ENCODE assay signal across 2 cellular contexts in the genomic region with DNA sequence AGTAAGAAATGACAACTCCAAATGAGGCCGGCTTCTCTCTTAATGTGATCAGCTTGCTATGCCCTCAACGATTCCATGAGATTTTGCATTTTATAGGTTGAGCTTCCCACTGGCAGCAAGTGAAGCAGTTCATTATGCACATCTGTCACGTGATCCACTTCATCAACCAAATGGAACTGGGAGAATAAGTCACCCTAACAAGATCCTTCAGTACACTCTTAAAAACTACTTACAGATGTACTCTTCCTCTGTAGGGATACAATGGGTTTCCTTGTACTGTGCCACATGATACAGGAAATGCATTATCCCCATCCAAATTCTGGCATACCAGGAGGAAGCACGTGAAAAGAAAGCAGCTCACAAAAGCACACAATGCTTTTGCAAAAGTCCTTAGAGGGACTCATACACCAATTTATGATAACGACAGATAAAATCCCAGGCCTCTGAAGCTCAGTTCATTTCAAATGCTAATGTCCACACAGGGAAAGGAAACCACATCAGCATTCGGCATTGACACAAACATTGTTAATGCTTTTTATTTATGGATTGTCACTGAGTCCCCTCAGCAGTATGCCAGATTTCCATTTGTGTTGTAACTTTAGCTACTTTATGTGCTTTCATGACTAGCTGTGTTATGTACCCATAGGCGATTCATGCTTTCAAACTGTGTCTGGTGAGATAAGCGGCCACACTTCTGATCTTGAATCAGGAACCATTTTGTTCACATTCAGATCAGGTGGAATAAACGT.
TF ChIP-seq lines count a peak whose summit lies in the region.

No MANE protein-coding gene starts in this region.

TF ChIP-seq in SK-N-SH, 30 proteins besides CTCF, POLR2A, EP300 and RAD21 (continued from another document):
- TF ChIP-seq, protein P1, sequence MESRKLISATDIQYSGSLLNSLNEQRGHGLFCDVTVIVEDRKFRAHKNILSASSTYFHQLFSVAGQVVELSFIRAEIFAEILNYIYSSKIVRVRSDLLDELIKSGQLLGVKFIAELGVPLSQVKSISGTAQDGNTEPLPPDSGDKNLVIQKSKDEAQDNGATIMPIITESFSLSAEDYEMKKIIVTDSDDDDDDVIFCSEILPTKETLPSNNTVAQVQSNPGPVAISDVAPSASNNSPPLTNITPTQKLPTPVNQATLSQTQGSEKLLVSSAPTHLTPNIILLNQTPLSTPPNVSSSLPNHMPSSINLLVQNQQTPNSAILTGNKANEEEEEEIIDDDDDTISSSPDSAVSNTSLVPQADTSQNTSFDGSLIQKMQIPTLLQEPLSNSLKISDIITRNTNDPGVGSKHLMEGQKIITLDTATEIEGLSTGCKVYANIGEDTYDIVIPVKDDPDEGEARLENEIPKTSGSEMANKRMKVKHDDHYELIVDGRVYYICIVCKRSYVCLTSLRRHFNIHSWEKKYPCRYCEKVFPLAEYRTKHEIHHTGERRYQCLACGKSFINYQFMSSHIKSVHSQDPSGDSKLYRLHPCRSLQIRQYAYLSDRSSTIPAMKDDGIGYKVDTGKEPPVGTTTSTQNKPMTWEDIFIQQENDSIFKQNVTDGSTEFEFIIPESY (IDR thresholded peaks at IDR 0.05; ENCODE audit: borderline replicate concordance, low read depth): no peak
- TF ChIP-seq MXI1 (IDR thresholded peaks at IDR 0.05; ENCODE audit: low read depth, low read length): peak; percentile 56; the same call in 1 of the 2 replicates

TF ChIP-seq in SK-N-SH treated with all-trans-retinoic acid at 6 μM for 48 hours, 23 proteins besides CTCF, POLR2A, EP300 and RAD21 (continued from another document):
- TF ChIP-seq, protein P2, sequence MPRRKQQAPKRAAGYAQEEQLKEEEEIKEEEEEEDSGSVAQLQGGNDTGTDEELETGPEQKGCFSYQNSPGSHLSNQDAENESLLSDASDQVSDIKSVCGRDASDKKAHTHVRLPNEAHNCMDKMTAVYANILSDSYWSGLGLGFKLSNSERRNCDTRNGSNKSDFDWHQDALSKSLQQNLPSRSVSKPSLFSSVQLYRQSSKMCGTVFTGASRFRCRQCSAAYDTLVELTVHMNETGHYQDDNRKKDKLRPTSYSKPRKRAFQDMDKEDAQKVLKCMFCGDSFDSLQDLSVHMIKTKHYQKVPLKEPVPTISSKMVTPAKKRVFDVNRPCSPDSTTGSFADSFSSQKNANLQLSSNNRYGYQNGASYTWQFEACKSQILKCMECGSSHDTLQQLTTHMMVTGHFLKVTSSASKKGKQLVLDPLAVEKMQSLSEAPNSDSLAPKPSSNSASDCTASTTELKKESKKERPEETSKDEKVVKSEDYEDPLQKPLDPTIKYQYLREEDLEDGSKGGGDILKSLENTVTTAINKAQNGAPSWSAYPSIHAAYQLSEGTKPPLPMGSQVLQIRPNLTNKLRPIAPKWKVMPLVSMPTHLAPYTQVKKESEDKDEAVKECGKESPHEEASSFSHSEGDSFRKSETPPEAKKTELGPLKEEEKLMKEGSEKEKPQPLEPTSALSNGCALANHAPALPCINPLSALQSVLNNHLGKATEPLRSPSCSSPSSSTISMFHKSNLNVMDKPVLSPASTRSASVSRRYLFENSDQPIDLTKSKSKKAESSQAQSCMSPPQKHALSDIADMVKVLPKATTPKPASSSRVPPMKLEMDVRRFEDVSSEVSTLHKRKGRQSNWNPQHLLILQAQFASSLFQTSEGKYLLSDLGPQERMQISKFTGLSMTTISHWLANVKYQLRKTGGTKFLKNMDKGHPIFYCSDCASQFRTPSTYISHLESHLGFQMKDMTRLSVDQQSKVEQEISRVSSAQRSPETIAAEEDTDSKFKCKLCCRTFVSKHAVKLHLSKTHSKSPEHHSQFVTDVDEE (CRISPR knock-in tag; IDR thresholded peaks at IDR 0.05): no peak
- TF ChIP-seq RARB (CRISPR knock-in tag; IDR thresholded peaks at IDR 0.05) (no peak), CSDC2 (CRISPR knock-in tag; IDR thresholded peaks at IDR 0.05) (no peak), ZFP30 (CRISPR knock-in tag; IDR thresholded peaks at IDR 0.05) (no peak), ZNF8 (CRISPR knock-in tag; IDR thresholded peaks at IDR 0.05) (no peak), GLIS3 (CRISPR knock-in tag; IDR thresholded peaks at IDR 0.05) (no peak), ESRRG (CRISPR knock-in tag; IDR thresholded peaks at IDR 0.05) (no peak), BACH2 (CRISPR knock-in tag; IDR thresholded peaks at IDR 0.05; ENCODE audit: borderline replicate concordance) (no peak), ZFP3 (CRISPR knock-in tag; IDR thresholded peaks at IDR 0.05) (no peak)
- TF ChIP-seq, protein P3, sequence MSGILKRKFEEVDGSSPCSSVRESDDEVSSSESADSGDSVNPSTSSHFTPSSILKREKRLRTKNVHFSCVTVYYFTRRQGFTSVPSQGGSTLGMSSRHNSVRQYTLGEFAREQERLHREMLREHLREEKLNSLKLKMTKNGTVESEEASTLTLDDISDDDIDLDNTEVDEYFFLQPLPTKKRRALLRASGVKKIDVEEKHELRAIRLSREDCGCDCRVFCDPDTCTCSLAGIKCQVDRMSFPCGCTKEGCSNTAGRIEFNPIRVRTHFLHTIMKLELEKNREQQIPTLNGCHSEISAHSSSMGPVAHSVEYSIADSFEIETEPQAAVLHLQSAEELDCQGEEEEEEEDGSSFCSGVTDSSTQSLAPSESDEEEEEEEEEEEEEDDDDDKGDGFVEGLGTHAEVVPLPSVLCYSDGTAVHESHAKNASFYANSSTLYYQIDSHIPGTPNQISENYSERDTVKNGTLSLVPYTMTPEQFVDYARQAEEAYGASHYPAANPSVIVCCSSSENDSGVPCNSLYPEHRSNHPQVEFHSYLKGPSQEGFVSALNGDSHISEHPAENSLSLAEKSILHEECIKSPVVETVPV (CRISPR knock-in tag; IDR thresholded peaks at IDR 0.05): no peak
- TF ChIP-seq, protein P4, sequence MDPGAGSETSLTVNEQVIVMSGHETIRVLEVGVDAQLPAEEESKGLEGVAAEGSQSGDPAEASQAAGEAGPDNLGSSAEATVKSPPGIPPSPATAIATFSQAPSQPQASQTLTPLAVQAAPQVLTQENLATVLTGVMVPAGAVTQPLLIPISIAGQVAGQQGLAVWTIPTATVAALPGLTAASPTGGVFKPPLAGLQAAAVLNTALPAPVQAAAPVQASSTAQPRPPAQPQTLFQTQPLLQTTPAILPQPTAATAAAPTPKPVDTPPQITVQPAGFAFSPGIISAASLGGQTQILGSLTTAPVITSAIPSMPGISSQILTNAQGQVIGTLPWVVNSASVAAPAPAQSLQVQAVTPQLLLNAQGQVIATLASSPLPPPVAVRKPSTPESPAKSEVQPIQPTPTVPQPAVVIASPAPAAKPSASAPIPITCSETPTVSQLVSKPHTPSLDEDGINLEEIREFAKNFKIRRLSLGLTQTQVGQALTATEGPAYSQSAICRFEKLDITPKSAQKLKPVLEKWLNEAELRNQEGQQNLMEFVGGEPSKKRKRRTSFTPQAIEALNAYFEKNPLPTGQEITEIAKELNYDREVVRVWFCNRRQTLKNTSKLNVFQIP (CRISPR knock-in tag; IDR thresholded peaks at IDR 0.05; ENCODE audit: borderline replicate concordance, low read depth): no peak
